Comparison of ENCODE assay signal across 8 cellular contexts in the genomic region with DNA sequence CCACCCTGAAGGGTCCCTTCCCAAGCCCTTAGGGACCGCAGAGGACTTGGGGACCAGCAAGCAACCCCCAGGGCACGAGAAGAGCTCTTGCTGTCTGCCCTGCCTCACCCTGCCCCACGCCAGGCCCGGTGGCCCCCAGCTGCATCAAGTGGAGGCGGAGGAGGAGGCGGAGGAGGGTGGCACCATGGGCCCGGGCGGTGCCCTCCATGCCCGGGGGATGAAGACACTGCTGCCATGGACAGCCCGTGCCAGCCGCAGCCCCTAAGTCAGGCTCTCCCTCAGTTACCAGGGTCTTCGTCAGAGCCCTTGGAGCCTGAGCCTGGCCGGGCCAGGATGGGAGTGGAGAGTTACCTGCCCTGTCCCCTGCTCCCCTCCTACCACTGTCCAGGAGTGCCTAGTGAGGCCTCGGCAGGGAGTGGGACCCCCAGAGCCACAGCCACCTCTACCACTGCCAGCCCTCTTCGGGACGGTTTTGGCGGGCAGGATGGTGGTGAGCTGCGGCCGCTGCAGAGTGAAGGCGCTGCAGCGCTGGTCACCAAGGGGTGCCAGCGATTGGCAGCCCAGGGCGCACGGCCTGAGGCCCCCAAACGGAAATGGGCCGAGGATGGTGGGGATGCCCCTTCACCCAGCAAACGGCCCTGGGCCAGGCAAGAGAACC. TPM values are rescaled to one million over a fixed set of nuclear protein-coding genes. Genes with fewer than 3 reads are reported as not detected.
DNase-seq lines count a peak whose midpoint lies in the region; ATAC-seq and TF ChIP-seq lines count a peak whose summit lies in the region.

No MANE protein-coding gene starts in this region.

- H3K36me3 ChIP-seq in DOHH2 (ENCODE audit: control insufficient read depth, low read length) (peaks cover 55% of the 10 kb centered on the region), esophagus muscularis mucosa (peaks cover 5 to 25% (median 23%) of the 10 kb centered on the region in 4 donors)

- no peaks in the 10 kb centered on the region for H3K9me3 Mint-ChIP-seq in T-cell
- H3K9me3 Mint-ChIP-seq in progenitor cell of endocrine pancreas (ENCODE audit: low read depth): no peaks in the 10 kb centered on the region

- no peak for TF ChIP-seq CTCF in DOHH2 (IDR thresholded peaks at IDR 0.05; ENCODE audit: low read depth, low read length, poor library complexity, severe bottlenecking)
- TF ChIP-seq CTCF in esophagus muscularis mucosa (IDR thresholded peaks at IDR 0.05): no peak
- TF ChIP-seq CTCF in progenitor cell of endocrine pancreas (IDR thresholded peaks at IDR 0.05; ENCODE audit: unreplicated experiment): no peak

- no peak for TF ChIP-seq POLR2A in esophagus muscularis mucosa (IDR thresholded peaks at IDR 0.05; ENCODE audit: low read depth)

- H3K4me3 Mint-ChIP-seq in T-cell: peak overlapping the region; percentile 85 to 93 (median 88)
- peak overlapping the region; percentile 89 for H3K4me3 Mint-ChIP-seq in progenitor cell of endocrine pancreas (ENCODE audit: low read depth)

- no peaks in the 10 kb centered on the region for H3K9me3 ChIP-seq in DOHH2 (ENCODE audit: control insufficient read depth, insufficient read depth, low read length)
- no peaks in the 10 kb centered on the region for H3K9me3 ChIP-seq in esophagus muscularis mucosa

- DNase-seq in T-cell (no peak), esophagus muscularis mucosa (ENCODE audit: extremely low spot score) (no peak), progenitor cell of endocrine pancreas (ENCODE audit: low spot score, unreplicated experiment) (no peak), GOT3 (lab: John Stamatoyannopoulos, UW) (no peak), H4 (ENCODE audit: low spot score) (no peak)

- peaks cover 25% of the 10 kb centered on the region for H3K36me3 Mint-ChIP-seq in T-cell
- peaks cover 6% of the 10 kb centered on the region for H3K36me3 Mint-ChIP-seq in progenitor cell of endocrine pancreas (ENCODE audit: insufficient read depth)

- H3K4me1 ChIP-seq in DOHH2 (ENCODE audit: control insufficient read depth, low read length) (peaks cover 69% of the 10 kb centered on the region), esophagus muscularis mucosa (peaks cover 61 to 68% (median 65%) of the 10 kb centered on the region in 4 donors)

- H3K27ac Mint-ChIP-seq in T-cell (peak overlapping the region; percentile 91 to 96), progenitor cell of endocrine pancreas (peak overlapping the region; percentile 92)

- 59% methylated on average over 24 of the region's 27 CpGs for WGBS in esophagus muscularis mucosa

- no peak for ATAC-seq in T-cell (replicated peaks in 1 of 4)
- no peak for ATAC-seq in HG02970 (IDR thresholded peaks at IDR 0.05; ENCODE audit: low FRiP score, unreplicated experiment)
- ATAC-seq in HG02623 (IDR thresholded peaks at IDR 0.05; ENCODE audit: unreplicated experiment): no peak

- peaks cover 36% of the 10 kb centered on the region for H4K20me1 ChIP-seq in DOHH2 (ENCODE audit: control insufficient read depth, insufficient read depth, low read depth, low read length)

- no peaks in the 10 kb centered on the region for H3K27me3 Mint-ChIP-seq in T-cell
- H3K27me3 Mint-ChIP-seq in progenitor cell of endocrine pancreas: no peaks in the 10 kb centered on the region

- peaks cover 63% of the 10 kb centered on the region for H3K79me2 ChIP-seq in DOHH2 (ENCODE audit: control insufficient read depth, low read length)

- H3F3A ChIP-seq in DOHH2 (ENCODE audit: control insufficient read depth, insufficient read depth): peaks cover 6% of the 10 kb centered on the region

- peak overlapping the region; percentile 75 for H3K27ac ChIP-seq in DOHH2 (ENCODE audit: low read depth, low read length)
- peak overlapping the region; percentile 95 to 99 (median 96) for H3K27ac ChIP-seq in esophagus muscularis mucosa (replicated peaks in 1 of 4)

- H3K4me2 ChIP-seq in DOHH2 (ENCODE audit: low read length): peak overlapping the region; percentile 84

- H3K9me2 ChIP-seq in DOHH2 (replicated peaks; ENCODE audit: control insufficient read depth, low read length): no peaks in the 10 kb centered on the region

- POLR2A ChIA-PET in T-cell (lab: Charles Lee): no interaction called here

- H3K4me1 Mint-ChIP-seq in T-cell (peaks cover 67 to 72% (median 70%) of the 10 kb centered on the region in 3 donors), progenitor cell of endocrine pancreas (ENCODE audit: low read depth) (peaks cover 48% of the 10 kb centered on the region)

- H3K4me3 ChIP-seq in DOHH2 (ENCODE audit: low read length) (peak overlapping the region; percentile 93), esophagus muscularis mucosa (peak overlapping the region; percentile 77 to 99 (median 98))

- CTCF ChIA-PET in T-cell (lab: Charles Lee): no interaction called here

- TF ChIP-seq EP300 in esophagus muscularis mucosa (IDR thresholded peaks at IDR 0.05): no peak

- intact Hi-C loops in esophagus muscularis mucosa (cut with DNase I): loop anchor here (5.0 kb wide), 1 partner anchor 138 kb away; no protein-coding TSS in a partner anchor

- H3K27me3 ChIP-seq in DOHH2 (ENCODE audit: control insufficient read depth, low read length) (no peaks in the 10 kb centered on the region), esophagus muscularis mucosa (no peaks in the 10 kb centered on the region)

RNA-seq across cellular contexts. Expression of a gene that starts 1.5 kb away (rescaled TPM):
- 100 to 1,000 TPM; 150 to 234 (median 224) TPM for total RNA-seq in T-cell
- total RNA-seq in esophagus muscularis mucosa: 100 to 1,000 TPM in 2 of 4 donors, 10 to 100 TPM in 2; 93.1 to 131 (median 101) TPM
- 107 and 110 TPM in 2 replicates for total RNA-seq in progenitor cell of endocrine pancreas
- 25.7 and 30.5 TPM in 2 replicates for total RNA-seq in H4 (2014; rRNA removed; shearing (Covaris generic))

RNA-seq across cellular contexts. Expression of a gene that starts 22.4 kb away (rescaled TPM):
- total RNA-seq in T-cell (10 to 100 TPM; 42.4 to 77.9 (median 63.2) TPM), esophagus muscularis mucosa (10 to 100 TPM; 22.9 to 26.6 (median 23.2) TPM), progenitor cell of endocrine pancreas (20.7 and 21.5 TPM in 2 replicates)
- total RNA-seq in H4 (2014; rRNA removed; shearing (Covaris generic)): 15.9 and 18.8 TPM in 2 replicates

RNA-seq across cellular contexts. Expression of a gene that starts 25.1 kb away (rescaled TPM):
- total RNA-seq in T-cell (1 to 10 TPM in 4 of 5 donors, not detected in 1; 1.5 to 5.2 (median 4.1) TPM), esophagus muscularis mucosa (1 to 10 TPM; 2.1 to 4.1 (median 2.7) TPM), progenitor cell of endocrine pancreas (4.6 and 8.5 TPM in 2 replicates)
- total RNA-seq in H4 (2014; rRNA removed; shearing (Covaris generic)): 1.1 TPM in 1 of 2 replicates, not detected in the other

RNA-seq across cellular contexts. Expression of a gene that starts 49.5 kb away (rescaled TPM):
- total RNA-seq in T-cell: 100 to 1,000 TPM in 1 of 5 donors, 10 to 100 TPM in 4; 65.2 to 101 (median 79.1) TPM
- 10 to 100 TPM; 47.3 to 69.1 (median 57.6) TPM for total RNA-seq in esophagus muscularis mucosa
- 111 and 126 TPM in 2 replicates for total RNA-seq in progenitor cell of endocrine pancreas
- 42.3 and 71.7 TPM in 2 replicates for total RNA-seq in H4 (2014; rRNA removed; shearing (Covaris generic))

RNA-seq across cellular contexts. Expression of a gene that starts 49.8 kb away (rescaled TPM):
- total RNA-seq in T-cell: 1 to 10 TPM in 1 of 5 donors, under 1 TPM in 2, not detected in 2; 0.59 to 1.1 (median 0.66) TPM
- total RNA-seq in esophagus muscularis mucosa: not detected
- not detected in 2 replicates for total RNA-seq in progenitor cell of endocrine pancreas
- total RNA-seq in H4 (2014; rRNA removed; shearing (Covaris generic)): not detected in 2 replicates
